In the genomic region with DNA sequence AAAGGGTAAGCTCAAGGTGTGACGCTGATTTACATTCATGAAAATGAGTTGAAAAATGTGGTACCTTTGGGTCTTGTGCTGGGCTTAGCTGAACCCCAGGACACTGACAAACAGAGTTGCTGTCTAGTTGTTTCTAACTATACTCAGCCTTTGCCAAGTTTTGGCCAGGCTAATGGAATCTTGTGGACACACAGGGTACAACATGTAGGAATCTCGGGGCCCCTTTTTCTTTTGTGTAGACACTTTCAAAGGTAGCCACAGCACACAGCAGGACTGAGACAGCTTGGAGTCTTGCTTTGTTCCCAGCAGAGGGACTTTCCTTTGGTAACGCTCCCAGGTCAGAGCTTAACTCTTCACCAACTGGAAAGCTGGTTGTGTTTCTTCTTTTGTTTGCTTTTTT, we compare ENCODE assay signal across 1 cellular context.
TF ChIP-seq lines count a peak whose summit lies in the region.

No MANE protein-coding gene starts in this region.

TF ChIP-seq in WTC11, 78 proteins besides CTCF, POLR2A, EP300 and RAD21 (continued from another document):
- TF ChIP-seq AR (CRISPR knock-in tag; IDR thresholded peaks at IDR 0.05), result no peak
- TF ChIP-seq ZNF219 (CRISPR knock-in tag; IDR thresholded peaks at IDR 0.05; ENCODE audit: borderline replicate concordance), result no peak
- no peak for TF ChIP-seq IRF1 (CRISPR knock-in tag; IDR thresholded peaks at IDR 0.05)
- no peak for TF ChIP-seq CREB1 (CRISPR knock-in tag; IDR thresholded peaks at IDR 0.05)
- no peak for TF ChIP-seq HMGXB4 (CRISPR knock-in tag; IDR thresholded peaks at IDR 0.05)
